19 cellular contexts compared by ENCODE assay signal in the genomic region with DNA sequence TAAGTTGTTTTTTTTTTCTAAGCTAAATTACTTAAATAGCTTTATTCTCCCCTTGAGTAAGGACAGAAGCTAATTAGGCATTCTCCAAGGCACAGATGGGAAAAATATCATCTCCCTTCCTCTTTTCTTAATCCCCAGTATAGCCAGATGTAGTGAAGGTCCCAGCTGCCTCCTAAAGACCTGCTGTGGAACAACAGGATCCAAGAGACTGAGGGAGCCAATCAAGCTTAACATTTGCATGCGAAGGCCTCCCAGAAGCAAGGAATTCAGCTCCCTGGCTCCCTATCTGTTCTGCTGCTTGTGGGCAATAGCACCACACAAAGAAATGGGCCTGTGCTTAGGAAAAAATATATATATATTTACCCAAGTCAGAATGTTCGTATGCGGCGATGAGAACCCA.
DNase-seq lines count a peak whose midpoint lies in the region; ATAC-seq, FAIRE-seq and TF ChIP-seq lines count a peak whose summit lies in the region.
"Had no signal": no experiment of that assay in that cellular context is flagged by ENCODE, and none has a peak within 500 bp of the region (broad histone marks: within the 10 kb centered on the region; RNA-seq: fewer than 3 reads in every experiment).

No MANE protein-coding gene starts in this region.

- BruUV-seq in HCT116 (replicated peaks; lab: Mats Ljungman, UMichigan), result no TSS peak

- no peaks in the 10 kb centered on the region for H3K9me3 ChIP-seq in HCT116 (ENCODE audit: control insufficient read depth in 1 of 2, insufficient read depth in 1 of 2, low read depth in 1 of 2, low read length in 2 of 2)
- no peaks in the 10 kb centered on the region for H3K9me3 ChIP-seq in kidney (ENCODE audit: control insufficient read depth in 1 of 2, low read length in 2 of 2)
- H3K9me3 ChIP-seq: right atrium auricular region, stomach had no signal

- ATAC-seq in HCT116, result 0 out of 2 replicates have a peak, but pooled peaks have one; percentile 42
- ATAC-seq in WTC11, result peak; percentile 100

- no peak for FAIRE-seq in kidney (lab: Jason Lieb, UNC)

- H3K4me3 Mint-ChIP-seq in WTC11, result no peak overlapping the region
- H3K4me3 Mint-ChIP-seq: activated naive CD4-positive, alpha-beta T cell treated with anti-CD3 and anti-CD28 coated beads, Interleukin-2, amount 10 ng/mL, durations not matched to agents 7 days and 5 days; CD4-positive, alpha-beta memory T cell; immature natural killer cell had no signal

- H3K27me3 Mint-ChIP-seq in WTC11 (ENCODE audit: low read depth), result no peaks in the 10 kb centered on the region
- H3K27me3 Mint-ChIP-seq: activated naive CD4-positive, alpha-beta T cell treated with anti-CD3 and anti-CD28 coated beads, Interleukin-2, amount 10 ng/mL, durations not matched to agents 7 days and 5 days; CD4-positive, alpha-beta memory T cell had no signal

- H3K4me1 Mint-ChIP-seq in WTC11, result peaks cover 31% of the 10 kb centered on the region
- H3K4me1 Mint-ChIP-seq: activated naive CD4-positive, alpha-beta T cell treated with anti-CD3 and anti-CD28 coated beads, Interleukin-2, amount 10 ng/mL, durations not matched to agents 7 days and 5 days; CD4-positive, alpha-beta memory T cell; immature natural killer cell had no signal

- no peaks in the 10 kb centered on the region for H4K20me1 ChIP-seq in HCT116 (ENCODE audit: insufficient read depth)

- H3K36me3 ChIP-seq in HCT116 (ENCODE audit: control insufficient read depth in 1 of 2, insufficient read depth in 2 of 2, low read length in 2 of 2) (no peaks in the 10 kb centered on the region), kidney (ENCODE audit: control insufficient read depth in 1 of 2, insufficient read depth in 2 of 2, low read length in 2 of 2) (no peaks in the 10 kb centered on the region)
- H3K36me3 ChIP-seq: right atrium auricular region, stomach had no signal

- H3K27ac ChIP-seq in HCT116 (ENCODE audit: low read depth, low read length), result no peak overlapping the region
- H3K27ac ChIP-seq in kidney (ENCODE audit: low read depth in 2 of 2, low read length in 2 of 2), result no peak overlapping the region
- H3K27ac ChIP-seq: right atrium auricular region, stomach had no signal

- H3K36me3 Mint-ChIP-seq in WTC11, result no peaks in the 10 kb centered on the region
- H3K36me3 Mint-ChIP-seq: activated naive CD4-positive, alpha-beta T cell treated with anti-CD3 and anti-CD28 coated beads, Interleukin-2, amount 10 ng/mL, durations not matched to agents 7 days and 5 days; CD4-positive, alpha-beta memory T cell; immature natural killer cell had no signal

- H3K9ac ChIP-seq in HCT116 (ENCODE audit: low read length) (no peak overlapping the region), kidney (ENCODE audit: low read length in 2 of 2) (no peak overlapping the region)

- H2AFZ ChIP-seq in HCT116 (ENCODE audit: low read depth, low read length, poor library complexity, severe bottlenecking), result no peak overlapping the region

- H3K9me2 ChIP-seq in HCT116 (ENCODE audit: insufficient read depth), result no peaks in the 10 kb centered on the region

- RAD21 ChIA-PET in HCT116 (lab: Charles Lee; ENCODE audit: low non-redundant PET in 1 of 2, low total read pairs in 2 of 2, uncharacterized antibody in 2 of 2, unreplicated experiment in 2 of 2), result no interaction called here

- CTCF ChIA-PET in HCT116 (lab: Charles Lee) (no interaction called here), WTC11 (lab: Charles Lee) (interaction anchor here (0.5 to 1.7 kb wide), 15 partner anchors 8 to 1097 kb away, joined by 3 to 8 read pairs (median 4); partner anchors contain the start of gene SYT1)

- peak; percentile 26; the same call in 1 of the 2 replicates for TF ChIP-seq RAD21 in HCT116 (IDR thresholded peaks at IDR 0.05; ENCODE audit: low read depth)

- H3K4me1 ChIP-seq in HCT116 (ENCODE audit: control insufficient read depth in 1 of 2, insufficient read depth in 2 of 2, low read length in 2 of 2), result no peaks in the 10 kb centered on the region
- no peaks in the 10 kb centered on the region for H3K4me1 ChIP-seq in kidney (ENCODE audit: control insufficient read depth in 1 of 2, insufficient read depth in 1 of 2, low read depth in 1 of 2, low read length in 2 of 2)
- H3K4me1 ChIP-seq: right atrium auricular region, stomach had no signal

- intact Hi-C loops in HCT116 (cut with micrococcal nuclease) (loop anchor here (10.0 kb wide), 1 partner anchor 225 kb away; no protein-coding TSS in a partner anchor), posterior vena cava (cut with DNase I) (no loop called here), kidney (cut with DNase I) (no loop called here)

- TF ChIP-seq POLR2A in HCT116 (IDR thresholded peaks at IDR 0.05; ENCODE audit: borderline replicate concordance, extremely low read depth, insufficient read depth, insufficient read length), result no peak

- DNase-seq in D341Med (ENCODE audit: low spot score), result peak; percentile 73
- no peak for DNase-seq in HCT116 (ENCODE audit: low read depth, low spot score)
- DNase-seq in WTC11 (ENCODE audit: low spot score), result peak; percentile 53
- DNase-seq in iPS-NIHi11 (ENCODE audit: low spot score), result peak; percentile 58
- no peak for DNase-seq in NOMO-1 (lab: John Stamatoyannopoulos, UW; ENCODE audit: unreplicated experiment in 2 of 2)
- DNase-seq in posterior vena cava (ENCODE audit: low spot score), result no peak
- no peak for DNase-seq in kidney
- no peak for DNase-seq in NCI-H1694 treated with DMSO at 0.1 percent for 48 hours (lab: John Stamatoyannopoulos, UW)
- DNase-seq: activated CD4-positive, CD25-positive, alpha-beta regulatory T cell treated with anti-CD3 and anti-CD28 coated beads, Interleukin-2, amount 50 U/mL, for 72 hours; activated naive CD4-positive, alpha-beta T cell treated with anti-CD3 and anti-CD28 coated beads, Interleukin-2, amount 10 ng/mL, durations not matched to agents 7 days and 5 days; activated T-cell treated with anti-CD3 and anti-CD28 coated beads, Interleukin-2, amount 50 U/mL, for 48 hours; CD4-positive, alpha-beta memory T cell; HCEC 1CT; immature natural killer cell; NCI-H1417; stomach; T1000; trophoblast cell had no signal

- H3K27me3 ChIP-seq in HCT116 (ENCODE audit: insufficient read depth, low read length), result no peaks in the 10 kb centered on the region
- H3K27me3 ChIP-seq: right atrium auricular region, stomach had no signal

- no peak overlapping the region for H3K4me2 ChIP-seq in HCT116 (ENCODE audit: low read length)

- TF ChIP-seq CTCF in HCT116 (IDR thresholded peaks at IDR 0.05 in 2 of 3, conservative IDR thresholded peaks at IDR 0.05 in 1 of 3; ENCODE audit: borderline replicate concordance in 1 of 3, insufficient read depth in 1 of 3, low read depth in 2 of 3, low read length in 2 of 3) (0 out of 6 replicates have a peak, but pooled peaks of 1 of the 3 experiments have one; percentile 10), WTC11 (IDR thresholded peaks at IDR 0.05) (no peak), kidney (IDR thresholded peaks at IDR 0.05; ENCODE audit: borderline replicate concordance, extremely low read depth, insufficient read depth) (no peak)

- no peak overlapping the region for H3K27ac Mint-ChIP-seq in WTC11
- H3K27ac Mint-ChIP-seq: activated naive CD4-positive, alpha-beta T cell treated with anti-CD3 and anti-CD28 coated beads, Interleukin-2, amount 10 ng/mL, durations not matched to agents 7 days and 5 days; CD4-positive, alpha-beta memory T cell; immature natural killer cell had no signal

- POLR2A ChIA-PET in HCT116 (lab: Charles Lee), result no interaction called here
- POLR2A ChIA-PET in WTC11 (lab: Charles Lee), result no interaction called here

- H3K9me3 Mint-ChIP-seq in WTC11, result no peaks in the 10 kb centered on the region
- H3K9me3 Mint-ChIP-seq: activated naive CD4-positive, alpha-beta T cell treated with anti-CD3 and anti-CD28 coated beads, Interleukin-2, amount 10 ng/mL, durations not matched to agents 7 days and 5 days had no signal

- no peaks in the 10 kb centered on the region for H3K79me2 ChIP-seq in HCT116 (ENCODE audit: insufficient read depth, low read length)

- H3K4me3 ChIP-seq in HCT116 (replicated peaks in 1 of 2; ENCODE audit: low read depth in 1 of 2, low read length in 2 of 2) (no peak overlapping the region), kidney (ENCODE audit: low read length in 2 of 2) (no peak overlapping the region)
- H3K4me3 ChIP-seq: right atrium auricular region, stomach had no signal

TF ChIP-seq in HCT116, 20 proteins besides CTCF, POLR2A, EP300 and RAD21 (continues in another document):
- TF ChIP-seq CEBPB (IDR thresholded peaks at IDR 0.05; ENCODE audit: low read depth), result no peak
- no peak for TF ChIP-seq CBX3 (IDR thresholded peaks at IDR 0.05; ENCODE audit: low read depth)
- TF ChIP-seq POLR2AphosphoS5 (IDR thresholded peaks at IDR 0.05; ENCODE audit: low read depth, low read length), result no peak
- TF ChIP-seq ELF1 (IDR thresholded peaks at IDR 0.05; ENCODE audit: borderline replicate concordance, low read depth), result no peak
- TF ChIP-seq, protein P1, sequence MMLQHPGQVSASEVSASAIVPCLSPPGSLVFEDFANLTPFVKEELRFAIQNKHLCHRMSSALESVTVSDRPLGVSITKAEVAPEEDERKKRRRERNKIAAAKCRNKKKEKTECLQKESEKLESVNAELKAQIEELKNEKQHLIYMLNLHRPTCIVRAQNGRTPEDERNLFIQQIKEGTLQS (IDR thresholded peaks at IDR 0.05), result no peak
- TF ChIP-seq SIN3A (IDR thresholded peaks at IDR 0.05; ENCODE audit: low read depth), result no peak
- TF ChIP-seq ZNF274 (IDR thresholded peaks at IDR 0.05; ENCODE audit: low read depth, low read length), result no peak
- no peak for TF ChIP-seq SP1 (IDR thresholded peaks at IDR 0.05; ENCODE audit: low read depth)
- TF ChIP-seq YY1 (IDR thresholded peaks at IDR 0.05; ENCODE audit: extremely low read depth, insufficient replicate concordance, low read depth, low read length), result no peak
- TF ChIP-seq JUND (IDR thresholded peaks at IDR 0.05), result no peak

TF ChIP-seq in WTC11, 78 proteins besides CTCF, POLR2A, EP300 and RAD21 (continues in another document):
- no peak for TF ChIP-seq NR1H2 (CRISPR knock-in tag; IDR thresholded peaks at IDR 0.05)
- TF ChIP-seq ELF4 (CRISPR knock-in tag; IDR thresholded peaks at IDR 0.05; ENCODE audit: low read depth), result no peak
- TF ChIP-seq TEAD1 (CRISPR knock-in tag; IDR thresholded peaks at IDR 0.05), result no peak
- no peak for TF ChIP-seq GTF2I (CRISPR knock-in tag; conservative IDR thresholded peaks at IDR 0.05)
- no peak for TF ChIP-seq KAT7 (CRISPR knock-in tag; IDR thresholded peaks at IDR 0.05; ENCODE audit: borderline replicate concordance)
- TF ChIP-seq SMAD4 (CRISPR knock-in tag; IDR thresholded peaks at IDR 0.05), result no peak

Comparison
In these comparisons a context has a peak if more than half of its experiments do, and no peak if none do; other contexts are left out.
1. DNase-seq: peak in D341Med (single experiment), WTC11 (single experiment) and iPS-NIHi11 (single experiment); none in HCT116 (single experiment), NOMO-1 (0 of 2), posterior vena cava (single experiment), kidney (single experiment) and NCI-H1694 treated with DMSO at 0.1 percent for 48 hours (single experiment).